In the genomic region with DNA sequence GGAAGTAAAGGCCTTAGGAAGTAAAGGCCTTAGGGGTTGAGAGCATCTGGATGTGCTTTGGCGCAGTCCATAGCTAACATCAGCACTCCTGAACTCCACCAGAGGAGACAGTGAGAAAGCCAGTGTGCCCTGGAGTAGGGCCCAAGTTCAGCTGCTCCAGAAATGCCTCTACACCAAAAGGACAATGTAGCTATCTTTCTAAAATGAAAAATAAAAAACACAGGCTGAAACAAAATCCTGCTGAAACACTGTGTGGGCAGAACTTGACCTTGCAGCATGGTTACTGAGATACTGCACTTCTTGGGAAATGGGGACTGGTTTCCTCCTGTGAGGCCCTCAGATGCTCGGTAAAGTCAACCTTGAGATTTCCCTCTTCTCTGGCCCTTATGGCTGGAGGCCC, we compare ENCODE assay signal across 17 cellular contexts.
"Had no signal": no experiment of that assay in that cellular context is flagged by ENCODE, and none has a peak within 500 bp of the region (broad histone marks: within the 10 kb centered on the region; RNA-seq: fewer than 3 reads in every experiment).

No MANE protein-coding gene starts in this region.

- H3K27ac Mint-ChIP-seq: activated naive CD4-positive, alpha-beta T cell treated with anti-CD3 and anti-CD28 coated beads for 36 hours; T-cell; type B pancreatic cell had no signal

- H3K36me3 Mint-ChIP-seq: T-cell had no signal

- ATAC-seq: gastrocnemius medialis, T-cell had no signal

- H3K9me3 Mint-ChIP-seq: activated naive CD4-positive, alpha-beta T cell treated with anti-CD3 and anti-CD28 coated beads for 36 hours; T-cell; type B pancreatic cell had no signal

- H3K4me3 Mint-ChIP-seq: activated naive CD4-positive, alpha-beta T cell treated with anti-CD3 and anti-CD28 coated beads for 36 hours; neural progenitor cell; T-cell; type B pancreatic cell had no signal

- H3K4me1 Mint-ChIP-seq: T-cell had no signal

- H3K4me3 ChIP-seq: cardiac muscle cell, gastrocnemius medialis, heart right ventricle, lung, neural progenitor cell had no signal

- H3K27me3 ChIP-seq: cardiac muscle cell, gastrocnemius medialis, heart right ventricle, neural progenitor cell had no signal

- DNase-seq: activated CD4-positive, alpha-beta T cell treated with anti-CD3 and anti-CD28 coated beads, Interleukin-2, amount 50 U/mL, for 4 hours; activated CD4-positive, CD25-positive, alpha-beta regulatory T cell treated with anti-CD3 and anti-CD28 coated beads, Interleukin-2, amount 50 U/mL, for 72 hours; activated naive CD4-positive, alpha-beta T cell treated with anti-CD3 and anti-CD28 coated beads for 36 hours; activated T-cell treated with anti-CD3 and anti-CD28 coated beads for 4 hours; effector CD8-positive, alpha-beta T cell; gastrocnemius medialis; heart right ventricle; retina; stimulated activated CD4-positive, alpha-beta T cell treated with anti-CD3 and anti-CD28 coated beads, Interleukin-2, amount 100 ng/mL, for 48 hours; stimulated activated naive CD4-positive, alpha-beta T cell; substantia nigra; T-cell; T1000 had no signal

- H3K4me2 ChIP-seq: neural progenitor cell had no signal

- H3K27ac ChIP-seq: cardiac muscle cell, gastrocnemius medialis, heart right ventricle, neural progenitor cell had no signal

- H3K9me3 ChIP-seq: gastrocnemius medialis, heart right ventricle had no signal

- H3K9ac ChIP-seq: neural progenitor cell had no signal

- H2AFZ ChIP-seq: neural progenitor cell had no signal

- H3K27me3 Mint-ChIP-seq: type B pancreatic cell had no signal

- H3K36me3 ChIP-seq: cardiac muscle cell, gastrocnemius medialis, heart right ventricle, neural progenitor cell had no signal
